In the genomic region with DNA sequence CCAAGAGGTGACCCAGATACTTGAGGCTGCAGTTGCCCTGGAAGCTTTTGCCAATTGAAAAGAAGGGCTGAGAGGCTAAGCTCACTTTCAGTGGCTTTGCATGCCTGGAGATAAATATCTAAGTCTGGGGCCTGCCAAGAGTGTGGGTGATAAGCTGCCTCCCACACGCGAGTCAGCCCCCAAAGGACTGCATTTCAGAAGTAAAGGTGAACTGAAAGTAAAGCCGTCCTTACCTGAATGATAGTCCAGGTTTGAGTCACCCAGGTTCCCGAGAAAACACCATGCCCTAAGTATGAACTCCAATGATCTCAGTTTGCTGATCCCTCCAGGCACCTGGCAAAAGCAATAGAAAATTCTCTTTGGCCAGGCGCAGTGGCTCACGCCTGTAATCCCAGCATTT, we compare ENCODE assay signal across 22 cellular contexts.
"Had no signal": no experiment of that assay in that cellular context is flagged by ENCODE, and none has a peak within 500 bp of the region (broad histone marks: within the 10 kb centered on the region; RNA-seq: fewer than 3 reads in every experiment).

No MANE protein-coding gene starts in this region.

- DNase-seq: activated CD4-positive, alpha-beta T cell treated with anti-CD3 and anti-CD28 coated beads for 4 hours; activated gamma-delta T cell; activated T-cell treated with anti-CD3 and anti-CD28 coated beads, Interleukin-2, amount 50 U/mL, for 1 hour; amygdala; foreskin fibroblast; hippocampal formation; kidney glomerular epithelial cell; left ventricle myocardium superior; mesenchymal stem cell; naive thymus-derived CD8-positive, alpha-beta T cell; posterior cingulate gyrus; retina; stimulated activated CD4-positive, alpha-beta T cell treated with anti-CD3 and anti-CD28 coated beads, Interleukin-12 subunit alpha, Interleukin-12 subunit beta, amount 100 ng/mL, for 4 hours; stimulated activated naive CD4-positive, alpha-beta T cell treated with Interleukin-2 at 50 U/mL for 16 hours; substantia nigra; uterus had no signal

- ATAC-seq: left ventricle myocardium superior; naive thymus-derived CD8-positive, alpha-beta T cell had no signal

- H3K9me3 Mint-ChIP-seq: activated naive CD4-positive, alpha-beta T cell treated with anti-CD3 and anti-CD28 coated beads, Interleukin-2, amount 50 U/mL, for 72 hours had no signal

- H3K27me3 ChIP-seq: uterus had no signal

- H3K27ac Mint-ChIP-seq: activated naive CD4-positive, alpha-beta T cell treated with anti-CD3 and anti-CD28 coated beads, Interleukin-2, amount 50 U/mL, for 72 hours; brain had no signal

- H3K27ac ChIP-seq: coronary artery, neutrophil, tibial nerve, uterus had no signal

- H3K4me3 ChIP-seq: coronary artery, tibial nerve, uterus had no signal

- H3K4me1 Mint-ChIP-seq: brain had no signal

- H3K36me3 Mint-ChIP-seq: brain; naive thymus-derived CD8-positive, alpha-beta T cell had no signal

- H3K36me3 ChIP-seq: neutrophil, tibial nerve, uterus had no signal

- H3K4me3 Mint-ChIP-seq: brain; central memory CD8-positive, alpha-beta T cell; naive thymus-derived CD8-positive, alpha-beta T cell had no signal

- H3K9me3 ChIP-seq: neutrophil had no signal

- H3K4me1 ChIP-seq: tibial nerve, uterus had no signal
